In the genomic region with DNA sequence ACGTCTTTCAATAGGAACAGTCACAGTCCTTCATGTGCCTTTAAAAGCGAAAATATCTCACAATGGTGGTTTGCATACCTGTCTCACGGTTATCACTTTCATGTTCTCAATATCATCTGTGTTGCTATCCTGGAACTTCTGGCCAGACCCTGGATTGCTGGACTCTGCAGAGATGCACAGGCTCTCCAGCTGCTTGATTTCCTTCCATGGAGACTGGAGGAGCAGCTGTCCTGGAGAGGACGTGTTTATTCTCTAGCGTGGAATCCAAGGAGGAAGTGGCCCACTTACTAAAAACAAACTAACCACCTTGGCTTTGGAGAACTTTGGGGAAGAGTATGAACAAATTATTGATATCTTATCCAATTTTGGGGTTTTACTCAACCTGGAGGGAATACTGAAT, we compare ENCODE assay signal across 29 cellular contexts. TPM values are rescaled to one million over a fixed set of nuclear protein-coding genes. Genes with fewer than 3 reads are reported as not detected.
DNase-seq lines count a peak whose midpoint lies in the region; ATAC-seq and TF ChIP-seq lines count a peak whose summit lies in the region.
"Had no signal": no experiment of that assay in that cellular context is flagged by ENCODE, and none has a peak within 500 bp of the region (broad histone marks: within the 10 kb centered on the region; RNA-seq: fewer than 3 reads in every experiment).

No MANE protein-coding gene starts in this region.

- H3K27me3 ChIP-seq in smooth muscle cell (ENCODE audit: low read depth) = no peaks in the 10 kb centered on the region
- H3K27me3 ChIP-seq: breast epithelium had no signal

- ATAC-seq in Right ventricle myocardium inferior (no peak), GM21381 (IDR thresholded peaks at IDR 0.05; ENCODE audit: unreplicated experiment) (no peak)
- ATAC-seq: activated CD8-positive, alpha-beta T cell treated with anti-CD3 and anti-CD28 coated beads for 36 hours; naive thymus-derived CD8-positive, alpha-beta T cell; stimulated activated naive CD8-positive, alpha-beta T cell treated with anti-CD3 and anti-CD28 coated beads, Interleukin-15, Interleukin-2, amounts not matched to agents 100 U/mL and 50 U/mL, for 24 hours had no signal

- no peaks in the 10 kb centered on the region for H3K9me3 ChIP-seq in smooth muscle cell (replicated peaks; ENCODE audit: low read depth)
- H3K9me3 ChIP-seq: breast epithelium, prostate gland had no signal

- no peaks in the 10 kb centered on the region for H3K79me2 ChIP-seq in smooth muscle cell (ENCODE audit: low read depth)

- H4K20me1 ChIP-seq in smooth muscle cell (ENCODE audit: low read depth) = no peaks in the 10 kb centered on the region

- H3K4me3 ChIP-seq in choroid plexus epithelial cell (ENCODE audit: low read depth, low read length) = no peak overlapping the region
- H3K4me3 ChIP-seq in smooth muscle cell = no peak overlapping the region
- H3K4me3 ChIP-seq: breast epithelium, prostate gland had no signal

- TF ChIP-seq CTCF in choroid plexus epithelial cell (conservative IDR thresholded peaks at IDR 0.05; ENCODE audit: low read depth, low read length) (no peak), smooth muscle cell (IDR thresholded peaks at IDR 0.05; ENCODE audit: borderline replicate concordance, insufficient read depth, poor library complexity, severe bottlenecking) (no peak)

- peaks cover 8% of the 10 kb centered on the region for H3K4me1 ChIP-seq in smooth muscle cell (ENCODE audit: low read depth)
- H3K4me1 ChIP-seq: breast epithelium, prostate gland had no signal

- DNase-seq in cardiac septum (ENCODE audit: low spot score) (peak; percentile 31), Right ventricle myocardium inferior (ENCODE audit: missing footprints) (no peak), choroid plexus epithelial cell (ENCODE audit: low read depth) (peak; percentile 22), myocyte (ENCODE audit: low read depth) (peak; percentile 88), smooth muscle cell (lab: John Stamatoyannopoulos, UW; ENCODE audit: unreplicated experiment) (no peak), NCI-H1930 (lab: John Stamatoyannopoulos, UW) (no peak)
- no peak for DNase-seq in activated CD4-positive, alpha-beta T cell treated with anti-CD3 and anti-CD28 coated beads, Interleukin-2, amount 50 U/mL, for 4 hours
- DNase-seq: activated CD4-positive, alpha-beta T cell treated with anti-CD3 and anti-CD28 coated beads for 1 hour; activated CD8-positive, alpha-beta memory T cell treated with anti-CD3 and anti-CD28 coated beads, Interleukin-2, amount 50 U/mL, for 48 hours; activated CD8-positive, alpha-beta T cell treated with anti-CD3 and anti-CD28 coated beads for 36 hours; activated naive CD4-positive, alpha-beta T cell treated with anti-CD3 and anti-CD28 coated beads, Interleukin-2, amount 10 ng/mL, durations not matched to agents 7 days and 5 days; cortex of kidney; DMS79 treated with DMSO at 0.1 percent for 48 hours; effector memory CD4-positive, alpha-beta T cell; GDM1; naive thymus-derived CD8-positive, alpha-beta T cell; NCI-H1048; NCI-H1694; NCI-H2171; small intestine; stimulated activated naive CD8-positive, alpha-beta T cell treated with anti-CD3 and anti-CD28 coated beads, Interleukin-15, Interleukin-2, amounts not matched to agents 100 U/mL and 50 U/mL, for 24 hours had no signal

- intact Hi-C loops in cardiac septum (cut with DNase I) (no loop called here), Right ventricle myocardium inferior (cut with DNase I) (no loop called here)

- H3K9ac ChIP-seq in smooth muscle cell (ENCODE audit: low read depth) = no peak overlapping the region

- H3K36me3 ChIP-seq in smooth muscle cell (ENCODE audit: low read depth) = no peaks in the 10 kb centered on the region
- H3K36me3 ChIP-seq: breast epithelium, prostate gland had no signal

- no peak overlapping the region for H2AFZ ChIP-seq in smooth muscle cell (ENCODE audit: low read depth)

- WGBS in smooth muscle cell (ENCODE audit: low lambda C conversion rate) = 92% methylated on average over 5 of the region's 5 CpGs

- H3K27ac ChIP-seq in smooth muscle cell (ENCODE audit: low read depth) = no peak overlapping the region
- H3K27ac ChIP-seq: breast epithelium, C4-2B, prostate gland had no signal

- H3F3A ChIP-seq in smooth muscle cell (ENCODE audit: low read depth) = no peaks in the 10 kb centered on the region

- H3K4me2 ChIP-seq in smooth muscle cell = peak overlapping the region; percentile 71

RNA-seq across cellular contexts. Expression of a gene that starts 16.5 kb away (rescaled TPM):
- not detected for total RNA-seq in cardiac septum
- total RNA-seq in Right ventricle myocardium inferior = not detected
- total RNA-seq in myocyte = 1.2 TPM in 1 of 2 replicates, not detected in the other
- 0.09 TPM for polyA plus RNA-seq in myocyte (2012)
- not detected in 2 replicates for total RNA-seq in smooth muscle cell
- not detected in 2 replicates for polyA plus RNA-seq in smooth muscle cell
- total RNA-seq: activated CD8-positive, alpha-beta T cell treated with anti-CD3 and anti-CD28 coated beads for 36 hours; HFFc6; mesothelial cell of epicardium; naive thymus-derived CD8-positive, alpha-beta T cell; temporal lobe had no signal
- polyA plus RNA-seq: IgD-negative memory B cell; naive thymus-derived CD8-positive, alpha-beta T cell had no signal

Comparison
In these comparisons a context has a peak if more than half of its experiments do, and no peak if none do; other contexts are left out.
1. DNase-seq: peak in cardiac septum (single experiment), choroid plexus epithelial cell (single experiment) and myocyte (single experiment); none in Right ventricle myocardium inferior (single experiment), smooth muscle cell (single experiment), NCI-H1930 (0 of 2) and activated CD4-positive, alpha-beta T cell treated with anti-CD3 and anti-CD28 coated beads, Interleukin-2, amount 50 U/mL, for 4 hours (0 of 2).